Comparison of ENCODE assay signal across 2 cellular contexts in genomic region chr17:82324566-82325285, GRCh38.
TF ChIP-seq lines count a peak whose summit lies in the region.

No MANE protein-coding gene starts in this region.

TF ChIP-seq in Ishikawa, 13 proteins besides CTCF, POLR2A, EP300 and RAD21:
- TF ChIP-seq TCF12 (IDR thresholded peaks at IDR 0.05; ENCODE audit: low read depth) (0 out of 2 replicates have a peak, but pooled peaks have one; percentile 45), YY1 (IDR thresholded peaks at IDR 0.05; ENCODE audit: low read depth) (no peak)

TF ChIP-seq in GM12878, 131 proteins besides CTCF, POLR2A, EP300 and RAD21:
- TF ChIP-seq TCF12 (IDR thresholded peaks at IDR 0.05; ENCODE audit: low read depth, low read length) (no peak), IKZF1 (conservative IDR thresholded peaks at IDR 0.05) (peak; percentile 37; the same call in 1 of the 2 replicates), EGR1 (IDR thresholded peaks at IDR 0.05; ENCODE audit: borderline replicate concordance in 1 of 2, low read depth in 2 of 2, low read length in 2 of 2) (no peak), NFXL1 (IDR thresholded peaks at IDR 0.05; ENCODE audit: borderline replicate concordance) (no peak), RB1 (IDR thresholded peaks at IDR 0.05; ENCODE audit: borderline replicate concordance) (no peak), SUZ12 (IDR thresholded peaks at IDR 0.05; ENCODE audit: unreplicated experiment) (no peak)
